8 cellular contexts compared by ENCODE assay signal in the genomic region with DNA sequence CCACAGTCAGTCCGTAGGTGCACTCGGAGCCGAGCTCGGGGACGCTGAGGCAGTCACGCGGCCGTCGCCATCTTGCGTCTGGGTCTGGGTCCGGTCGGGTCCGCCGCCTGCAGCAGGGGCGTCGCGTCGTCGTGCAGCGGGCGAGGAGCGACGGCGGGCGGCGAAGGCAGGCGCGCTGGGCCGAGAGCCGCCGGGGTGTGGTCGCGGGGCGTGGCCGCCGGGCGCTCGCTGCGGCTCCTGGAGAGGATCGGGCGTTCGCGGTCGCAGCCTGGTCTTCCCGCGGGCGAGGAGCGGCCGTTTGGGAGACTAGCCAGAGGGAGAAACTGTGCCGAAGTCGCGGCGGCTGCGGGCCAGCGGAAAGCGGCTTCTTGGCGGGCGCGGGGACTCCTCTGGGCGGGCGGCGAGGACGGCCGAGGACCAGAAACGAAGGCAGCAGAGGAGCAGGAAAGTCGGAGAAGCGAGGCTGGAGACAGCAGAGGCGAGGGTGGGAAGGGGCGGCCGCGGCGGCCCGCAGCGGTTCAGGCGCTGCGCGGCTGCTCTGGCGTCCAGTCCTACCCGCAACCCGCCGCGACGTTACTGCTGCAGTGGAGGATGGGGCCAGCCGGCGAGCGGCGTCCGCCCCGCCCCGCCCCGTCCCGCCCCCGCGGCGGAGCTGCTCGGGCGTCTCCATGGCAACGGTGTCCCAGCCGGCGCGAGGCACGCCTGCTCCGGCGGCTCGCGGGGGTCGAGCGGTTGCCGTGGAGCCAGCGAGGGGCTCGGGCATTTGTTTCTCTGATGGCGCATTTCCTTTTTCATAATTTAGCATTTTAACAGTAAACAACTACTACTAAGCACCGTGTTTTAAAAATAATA. TPM values are rescaled to one million over a fixed set of nuclear protein-coding genes. Genes with fewer than 3 reads are reported as not detected.
DNase-seq lines count a peak whose midpoint lies in the region; ATAC-seq and TF ChIP-seq lines count a peak whose summit lies in the region.

A gene with protein sequence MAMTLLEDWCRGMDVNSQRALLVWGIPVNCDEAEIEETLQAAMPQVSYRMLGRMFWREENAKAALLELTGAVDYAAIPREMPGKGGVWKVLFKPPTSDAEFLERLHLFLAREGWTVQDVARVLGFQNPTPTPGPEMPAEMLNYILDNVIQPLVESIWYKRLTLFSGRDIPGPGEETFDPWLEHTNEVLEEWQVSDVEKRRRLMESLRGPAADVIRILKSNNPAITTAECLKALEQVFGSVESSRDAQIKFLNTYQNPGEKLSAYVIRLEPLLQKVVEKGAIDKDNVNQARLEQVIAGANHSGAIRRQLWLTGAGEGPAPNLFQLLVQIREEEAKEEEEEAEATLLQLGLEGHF (minus strand): TSS at position 581 of the 852 bp plus-strand sequence. CDS start 745 bp downstream, outside the sequence.

- H3K9ac ChIP-seq in GM23248 (peak within 1 kb of the TSS; percentile 95), fibroblast of lung (ENCODE audit: insufficient read depth, low read length) (peak within 1 kb of the TSS; percentile 80)

- in situ Hi-C loops in GM23248 (cut with MboI), result no loop called here

- peaks cover 35% of the 10 kb centered on the region for H3F3A ChIP-seq in GM23248 (ENCODE audit: insufficient read depth)

- H3K27me3 ChIP-seq in GM23248 (replicated peaks; ENCODE audit: insufficient read depth) (no peaks in the 10 kb centered on the region), fibroblast of lung (ENCODE audit: control insufficient read depth, insufficient read depth, low read length) (no peaks in the 10 kb centered on the region)

- H3K9me3 Mint-ChIP-seq in activated T-helper 17 cell treated with anti-CD3 and anti-CD28 coated beads, Interleukin-2, amount 50 U/mL, for 72 hours, result no peaks in the 10 kb centered on the region
- no peaks in the 10 kb centered on the region for H3K9me3 Mint-ChIP-seq in naive thymus-derived CD8-positive, alpha-beta T cell
- H3K9me3 Mint-ChIP-seq in stimulated activated naive B cell treated with anti-CD40 and anti-IgM and Interleukin-4, amounts not matched to agents 10 μg/mL and 1 μg/mL and 100 μg/mL, for 72 hours, result no peaks in the 10 kb centered on the region

- peaks cover 45% of the 10 kb centered on the region for H3K79me2 ChIP-seq in GM23248 (ENCODE audit: insufficient read depth)
- peaks cover 37% of the 10 kb centered on the region for H3K79me2 ChIP-seq in fibroblast of lung (ENCODE audit: control insufficient read depth, insufficient read depth, low read length)

- POLR2A ChIA-PET in naive thymus-derived CD8-positive, alpha-beta T cell (lab: Charles Lee), result interaction anchor here (0.6 to 4.7 kb wide), 9 partner anchors 28 to 148 kb away, joined by 3 to 35 read pairs (median 6); partner anchors contain the start of gene DNAL1

- H3K4me3 Mint-ChIP-seq in activated T-helper 17 cell treated with anti-CD3 and anti-CD28 coated beads, Interleukin-2, amount 50 U/mL, for 72 hours, result peak within 1 kb of the TSS; percentile 98
- H3K4me3 Mint-ChIP-seq in naive thymus-derived CD8-positive, alpha-beta T cell, result peak within 1 kb of the TSS; percentile 88 to 98 (median 94)
- H3K4me3 Mint-ChIP-seq in stimulated activated naive B cell treated with anti-CD40 and anti-IgM and Interleukin-4, amounts not matched to agents 10 μg/mL and 1 μg/mL and 100 μg/mL, for 72 hours, result peak within 1 kb of the TSS; percentile 92 to 100

- H4K20me1 ChIP-seq in GM23248 (ENCODE audit: insufficient read depth) (no peaks in the 10 kb centered on the region; the same call in 1 of the 2 replicates), fibroblast of lung (ENCODE audit: control insufficient read depth, extremely low read depth, insufficient read depth, low read length) (no peaks in the 10 kb centered on the region)

- no peaks in the 10 kb centered on the region for H3K27me3 Mint-ChIP-seq in activated T-helper 17 cell treated with anti-CD3 and anti-CD28 coated beads, Interleukin-2, amount 50 U/mL, for 72 hours
- no peaks in the 10 kb centered on the region for H3K27me3 Mint-ChIP-seq in naive thymus-derived CD8-positive, alpha-beta T cell
- no peaks in the 10 kb centered on the region for H3K27me3 Mint-ChIP-seq in stimulated activated naive B cell treated with anti-CD40 and anti-IgM and Interleukin-4, amounts not matched to agents 10 μg/mL and 1 μg/mL and 100 μg/mL, for 72 hours

- H3K4me3 ChIP-seq in GM23248 (peak within 1 kb of the TSS; percentile 98), fibroblast of lung (replicated peaks in 1 of 4; ENCODE audit: control extremely low read depth in 1 of 4, insufficient read depth in 1 of 4, low read depth in 3 of 4, low read length in 4 of 4) (peak within 1 kb of the TSS; percentile 69 to 93 (median 92))

- H3K4me1 Mint-ChIP-seq in activated T-helper 17 cell treated with anti-CD3 and anti-CD28 coated beads, Interleukin-2, amount 50 U/mL, for 72 hours, result peaks cover 10% of the 10 kb centered on the region
- H3K4me1 Mint-ChIP-seq in naive thymus-derived CD8-positive, alpha-beta T cell, result peaks cover 25 to 34% (median 28%) of the 10 kb centered on the region in 4 donors
- H3K4me1 Mint-ChIP-seq in stimulated activated naive B cell treated with anti-CD40 and anti-IgM and Interleukin-4, amounts not matched to agents 10 μg/mL and 1 μg/mL and 100 μg/mL, for 72 hours, result peaks cover 29 to 36% of the 10 kb centered on the region in 2 donors

- H3K27ac Mint-ChIP-seq in activated T-helper 17 cell treated with anti-CD3 and anti-CD28 coated beads, Interleukin-2, amount 50 U/mL, for 72 hours, result peak within 1 kb of the TSS; percentile 95
- H3K27ac Mint-ChIP-seq in naive thymus-derived CD8-positive, alpha-beta T cell, result peak within 1 kb of the TSS; percentile 93 to 99 (median 96)
- H3K27ac Mint-ChIP-seq in stimulated activated naive B cell treated with anti-CD40 and anti-IgM and Interleukin-4, amounts not matched to agents 10 μg/mL and 1 μg/mL and 100 μg/mL, for 72 hours, result peak within 1 kb of the TSS; percentile 99

- H3K36me3 ChIP-seq in GM23248 (ENCODE audit: low read depth), result peaks cover 18% of the 10 kb centered on the region
- peaks cover 12% of the 10 kb centered on the region for H3K36me3 ChIP-seq in fibroblast of lung (ENCODE audit: control insufficient read depth, insufficient read depth, low read length)

- H3K4me1 ChIP-seq in GM23248 (ENCODE audit: insufficient read depth) (peaks cover 16% of the 10 kb centered on the region), fibroblast of lung (ENCODE audit: control insufficient read depth, extremely low read depth, insufficient read depth, low read length) (peaks cover 5% of the 10 kb centered on the region)

- peaks cover 62% of the 10 kb centered on the region for H3K36me3 Mint-ChIP-seq in activated T-helper 17 cell treated with anti-CD3 and anti-CD28 coated beads, Interleukin-2, amount 50 U/mL, for 72 hours (ENCODE audit: low read depth)
- H3K36me3 Mint-ChIP-seq in naive thymus-derived CD8-positive, alpha-beta T cell, result peaks cover 0 to 33% (median 0%) of the 10 kb centered on the region in 3 donors
- peaks cover 29 to 38% of the 10 kb centered on the region in 2 donors for H3K36me3 Mint-ChIP-seq in stimulated activated naive B cell treated with anti-CD40 and anti-IgM and Interleukin-4, amounts not matched to agents 10 μg/mL and 1 μg/mL and 100 μg/mL, for 72 hours

- no peak for TF ChIP-seq CTCF in fibroblast of lung (conservative IDR thresholded peaks at IDR 0.05 in 1 of 2, IDR thresholded peaks at IDR 0.05 in 1 of 2; ENCODE audit: low read depth in 1 of 2, low read length in 2 of 2)

- DNase-seq in DMS79 (lab: John Stamatoyannopoulos, UW) (peak; percentile 67), GM23248 (peak; percentile 97), LHCN-M2 (ENCODE audit: low read depth) (peak; percentile 74), RPMI8226 (peak; percentile 81), fibroblast of lung (ENCODE audit: low read depth in 2 of 2) (peak; percentile 76)
- DNase-seq in naive thymus-derived CD8-positive, alpha-beta T cell, result peak; percentile 79 to 93 (median 87)
- DNase-seq in stimulated activated naive B cell treated with anti-CD40 and anti-IgM and Interleukin-4, amounts not matched to agents 10 μg/mL and 1 μg/mL and 100 μg/mL, for 72 hours, result peak; percentile 80

- 1 to 2% methylated on average over 77 to 98 of the region's 113 CpGs for WGBS in GM23248 (ENCODE audit: low coverage in 1 of 2, low lambda C conversion rate in 2 of 2, missing lambda C conversion rate in 2 of 2), 2 experiments

- H3K9me3 ChIP-seq in GM23248 (ENCODE audit: low read depth) (no peaks in the 10 kb centered on the region), fibroblast of lung (ENCODE audit: control insufficient read depth, insufficient read depth, low read depth, low read length) (no peaks in the 10 kb centered on the region)

- H2AFZ ChIP-seq in GM23248 (peak within 1 kb of the TSS; percentile 81), fibroblast of lung (ENCODE audit: low read length) (peak within 1 kb of the TSS; percentile 48)

- H3K4me2 ChIP-seq in GM23248 (ENCODE audit: unreplicated experiment), result peak within 1 kb of the TSS; percentile 93
- H3K4me2 ChIP-seq in fibroblast of lung (ENCODE audit: extremely low read depth, insufficient read depth, low read length), result peak within 1 kb of the TSS; percentile 96

- H3K27ac ChIP-seq in GM23248 (peak within 1 kb of the TSS; percentile 89), fibroblast of lung (ENCODE audit: insufficient read depth, low read length) (peak within 1 kb of the TSS; percentile 86)

- H3K9me2 ChIP-seq in GM23248 (ENCODE audit: insufficient read depth), result no peaks in the 10 kb centered on the region

- peak; percentile 73 for ATAC-seq in activated T-helper 17 cell treated with anti-CD3 and anti-CD28 coated beads, Interleukin-2, amount 50 U/mL, for 72 hours (replicated peaks)
- ATAC-seq in naive thymus-derived CD8-positive, alpha-beta T cell, result peak; percentile 75 to 77
- peak; percentile 78 to 84 for ATAC-seq in stimulated activated naive B cell treated with anti-CD40 and anti-IgM and Interleukin-4, amounts not matched to agents 10 μg/mL and 1 μg/mL and 100 μg/mL, for 72 hours (replicated peaks)

RNA-seq across cellular contexts. Expression of the gene that starts here (rescaled TPM):
- 14.2 and 18.2 TPM in 2 replicates for total RNA-seq in GM23248 (2014; rRNA removed; shearing (Covaris generic))
- polyA plus RNA-seq in GM23248 (2016; fragmentation: Nextera tagmentation; extraction: Ambion mirVana) (64.7 and 67.7 TPM in 2 replicates), fibroblast of lung (44.5 and 46.8 TPM in 2 replicates)
- total RNA-seq in LHCN-M2 (2014; rRNA removed) (19.2 and 22.0 TPM in 2 replicates), fibroblast of lung (11.6 and 19.5 TPM in 2 replicates)
- 64.2 TPM for polyA plus RNA-seq in LHCN-M2 (2012)
- 10 to 100 TPM; 37.3 to 41.2 TPM for total RNA-seq in activated T-helper 17 cell treated with anti-CD3 and anti-CD28 coated beads, Interleukin-2, amount 50 U/mL, for 72 hours
- 57.0 and 66.6 TPM in 2 replicates for polyA plus RNA-seq in fibroblast of lung (2012)
- polyA minus RNA-seq in fibroblast of lung (ENCODE audit: low replicate concordance), result 11.5 and 12.8 TPM in 2 replicates
- 10 to 100 TPM; 40.0 to 43.4 TPM for total RNA-seq in naive thymus-derived CD8-positive, alpha-beta T cell
- polyA plus RNA-seq in naive thymus-derived CD8-positive, alpha-beta T cell, result 10 to 100 TPM; 31.6 to 37.2 (median 37.2) TPM

Comparison
In these comparisons a context has a peak if more than half of its experiments do, and no peak if none do; other contexts are left out.
1. Peak in every context shown above with its lines: DNase-seq, ATAC-seq, H3K4me3 ChIP-seq and H3K27ac ChIP-seq.